ENCODE assay signal across 8 cellular contexts in the genomic region with DNA sequence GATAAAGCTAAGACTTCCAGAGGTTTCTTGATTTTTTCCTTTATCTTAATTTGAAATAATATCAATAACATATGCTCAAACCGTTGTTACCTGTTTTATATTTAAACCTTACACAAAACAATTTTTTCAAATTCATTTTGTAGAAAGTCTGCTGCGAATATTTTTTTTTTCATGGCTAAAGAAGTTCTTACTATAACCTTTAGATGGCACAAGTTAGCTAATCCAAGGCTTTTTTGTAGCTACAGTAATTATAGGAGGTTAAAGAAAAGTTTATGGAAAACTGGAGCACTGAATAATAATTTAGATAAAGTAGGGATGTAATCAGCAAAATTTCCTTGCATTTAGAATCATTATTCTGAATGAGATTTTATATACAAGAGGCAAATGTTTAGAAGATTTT.
DNase-seq lines count a peak whose midpoint lies in the region; ATAC-seq and TF ChIP-seq lines count a peak whose summit lies in the region.

No MANE protein-coding gene starts in this region.

- H3K9ac ChIP-seq in KMS-11 = no peak overlapping the region

- H3K79me2 ChIP-seq in KMS-11 (ENCODE audit: insufficient read depth, low read depth) = no peaks in the 10 kb centered on the region

- H3K4me3 ChIP-seq in KMS-11 (IDR thresholded peaks at IDR 0.05; ENCODE audit: insufficient read depth, low read depth, low read length) = no peak overlapping the region
- H3K4me3 ChIP-seq in adrenal gland = no peak overlapping the region

- in situ Hi-C loops in GM13976 (cut with MboI; ENCODE audit: low sequenced_read_pairs, unreplicated experiment) = no loop called here

- TF ChIP-seq POLR2A in adrenal gland (IDR thresholded peaks at IDR 0.05) = no peak

- CTCF ChIA-PET in activated naive CD4-positive, alpha-beta T cell treated with anti-CD3 and anti-CD28 coated beads, Interleukin-2, amount 10 ng/mL, durations not matched to agents 7 days and 5 days (lab: Charles Lee) = interaction anchor here (0.8 to 1.5 kb wide), 2 partner anchors 16 to 191 kb away, joined by 3 to 5 read pairs; no protein-coding TSS in a partner anchor

- H3K27ac ChIP-seq in KMS-11 = no peak overlapping the region
- H3K27ac ChIP-seq in adrenal gland = no peak overlapping the region

- H3K4me1 ChIP-seq in KMS-11 (ENCODE audit: low read depth, poor library complexity, severe bottlenecking) (no peaks in the 10 kb centered on the region), adrenal gland (replicated peaks in 1 of 2) (no peaks in the 10 kb centered on the region)

- peak; percentile 40 for DNase-seq in COLO829 (ENCODE audit: low spot score)
- DNase-seq in adrenal gland = no peak
- DNase-seq in left kidney (ENCODE audit: low read depth, low spot score) = peak; percentile 58
- DNase-seq in naive thymus-derived CD8-positive, alpha-beta T cell = no peak
- no peak for DNase-seq in cortex of kidney (lab: John Stamatoyannopoulos, UW)
- no peak for DNase-seq in GM13976 (ENCODE audit: low spot score)
- DNase-seq in activated naive CD4-positive, alpha-beta T cell treated with anti-CD3 and anti-CD28 coated beads, Interleukin-2, amount 10 ng/mL, durations not matched to agents 7 days and 5 days = no peak

- no peaks in the 10 kb centered on the region for H3K9me3 ChIP-seq in adrenal gland (replicated peaks in 1 of 3)

- POLR2A ChIA-PET in naive thymus-derived CD8-positive, alpha-beta T cell (lab: Charles Lee) = no interaction called here

- TF ChIP-seq CTCF in KMS-11 (conservative IDR thresholded peaks at IDR 0.05; ENCODE audit: low read depth, low read length) (peak; percentile 75), adrenal gland (IDR thresholded peaks at IDR 0.05) (peak; percentile 56 to 91 (median 69)), GM13976 (IDR thresholded peaks at IDR 0.05; ENCODE audit: borderline replicate concordance, control extremely low read depth, extremely low read depth, insufficient read depth, missing control alignments) (no peak)

- H3K4me3 Mint-ChIP-seq in naive thymus-derived CD8-positive, alpha-beta T cell = no peak overlapping the region
- no peak overlapping the region for H3K4me3 Mint-ChIP-seq in activated naive CD4-positive, alpha-beta T cell treated with anti-CD3 and anti-CD28 coated beads, Interleukin-2, amount 10 ng/mL, durations not matched to agents 7 days and 5 days

- H3K36me3 ChIP-seq in KMS-11 (ENCODE audit: insufficient read depth) = no peaks in the 10 kb centered on the region
- no peaks in the 10 kb centered on the region for H3K36me3 ChIP-seq in adrenal gland (replicated peaks in 1 of 2)

- peaks cover 0 to 12% (median 0%) of the 10 kb centered on the region in 9 donors for H3K9me3 Mint-ChIP-seq in naive thymus-derived CD8-positive, alpha-beta T cell
- no peaks in the 10 kb centered on the region for H3K9me3 Mint-ChIP-seq in activated naive CD4-positive, alpha-beta T cell treated with anti-CD3 and anti-CD28 coated beads, Interleukin-2, amount 10 ng/mL, durations not matched to agents 7 days and 5 days

- no peak overlapping the region for H3K27ac Mint-ChIP-seq in naive thymus-derived CD8-positive, alpha-beta T cell
- no peak overlapping the region for H3K27ac Mint-ChIP-seq in activated naive CD4-positive, alpha-beta T cell treated with anti-CD3 and anti-CD28 coated beads, Interleukin-2, amount 10 ng/mL, durations not matched to agents 7 days and 5 days

- intact Hi-C loops in adrenal gland (cut with DNase I) = loop anchor here in 1 of 2 donors (5.0 kb wide), 1 partner anchor 236 kb away; no protein-coding TSS in a partner anchor

- ATAC-seq in naive thymus-derived CD8-positive, alpha-beta T cell = no peak

- H3K36me3 Mint-ChIP-seq in naive thymus-derived CD8-positive, alpha-beta T cell = no peaks in the 10 kb centered on the region
- H3K36me3 Mint-ChIP-seq in activated naive CD4-positive, alpha-beta T cell treated with anti-CD3 and anti-CD28 coated beads, Interleukin-2, amount 10 ng/mL, durations not matched to agents 7 days and 5 days = no peaks in the 10 kb centered on the region

- H2AFZ ChIP-seq in KMS-11 (ENCODE audit: low read depth) = no peak overlapping the region

- no peak overlapping the region for H3K4me2 ChIP-seq in KMS-11

- H3K4me1 Mint-ChIP-seq in naive thymus-derived CD8-positive, alpha-beta T cell = no peaks in the 10 kb centered on the region
- no peaks in the 10 kb centered on the region for H3K4me1 Mint-ChIP-seq in activated naive CD4-positive, alpha-beta T cell treated with anti-CD3 and anti-CD28 coated beads, Interleukin-2, amount 10 ng/mL, durations not matched to agents 7 days and 5 days

- H3K27me3 Mint-ChIP-seq in naive thymus-derived CD8-positive, alpha-beta T cell = peaks cover 4 to 15% (median 12%) of the 10 kb centered on the region in 5 donors
- H3K27me3 Mint-ChIP-seq in activated naive CD4-positive, alpha-beta T cell treated with anti-CD3 and anti-CD28 coated beads, Interleukin-2, amount 10 ng/mL, durations not matched to agents 7 days and 5 days = peaks cover 5% of the 10 kb centered on the region

- no peaks in the 10 kb centered on the region for H4K20me1 ChIP-seq in KMS-11 (ENCODE audit: insufficient read depth)

- WGBS in adrenal gland, 4 donors = 8 to 19% (median 12%) methylated on average over 2 of the region's 2 CpGs

- H3K27me3 ChIP-seq in KMS-11 (ENCODE audit: insufficient read depth, low read depth) (no peaks in the 10 kb centered on the region), adrenal gland (no peaks in the 10 kb centered on the region)

Comparison
In these comparisons a context has a peak if more than half of its experiments do, and no peak if none do; other contexts are left out.
1. DNase-seq: peak in COLO829 (single experiment) and left kidney (single experiment); none in adrenal gland (0 of 7), naive thymus-derived CD8-positive, alpha-beta T cell (0 of 10), cortex of kidney (single experiment), GM13976 (single experiment) and activated naive CD4-positive, alpha-beta T cell treated with anti-CD3 and anti-CD28 coated beads, Interleukin-2, amount 10 ng/mL, durations not matched to agents 7 days and 5 days (single experiment).